ENCODE assay signal across 8 cellular contexts in the genomic region with DNA sequence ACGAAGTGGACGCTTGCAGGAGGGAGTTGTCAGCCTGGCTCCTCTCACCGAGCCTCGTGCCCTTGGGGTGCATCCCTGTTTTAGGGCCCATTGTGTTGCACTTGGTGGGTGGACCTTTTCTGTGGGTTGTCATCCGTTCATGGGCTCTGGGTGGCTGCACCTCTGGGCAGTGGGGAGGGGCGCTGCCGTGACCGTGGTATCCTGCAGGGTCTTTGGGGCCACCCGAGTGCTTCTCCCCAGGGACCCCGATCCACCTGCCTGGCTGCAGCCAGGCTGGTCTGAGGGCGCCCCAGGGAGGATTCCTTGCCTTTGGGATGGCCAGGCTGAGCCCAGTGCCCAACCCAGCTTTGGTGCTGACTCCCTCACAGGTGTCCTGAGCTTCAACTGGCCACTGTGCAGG.
"Had no signal": no experiment of that assay in that cellular context is flagged by ENCODE, and none has a peak within 500 bp of the region (broad histone marks: within the 10 kb centered on the region; RNA-seq: fewer than 3 reads in every experiment).

No MANE protein-coding gene starts in this region.

- H2AFZ ChIP-seq: GM23248 had no signal

- H3K4me3 ChIP-seq: GM23248, K562 had no signal

- ATAC-seq: K562 had no signal

- H3K9ac ChIP-seq: GM23248 had no signal

- FAIRE-seq: H54, HTR-8/SVneo, K562 had no signal

- H3K27ac ChIP-seq: GM23248 had no signal

- DNase-seq: GOT3, H9, HCEC 1CT, KG1 had no signal
